In the genomic region with DNA sequence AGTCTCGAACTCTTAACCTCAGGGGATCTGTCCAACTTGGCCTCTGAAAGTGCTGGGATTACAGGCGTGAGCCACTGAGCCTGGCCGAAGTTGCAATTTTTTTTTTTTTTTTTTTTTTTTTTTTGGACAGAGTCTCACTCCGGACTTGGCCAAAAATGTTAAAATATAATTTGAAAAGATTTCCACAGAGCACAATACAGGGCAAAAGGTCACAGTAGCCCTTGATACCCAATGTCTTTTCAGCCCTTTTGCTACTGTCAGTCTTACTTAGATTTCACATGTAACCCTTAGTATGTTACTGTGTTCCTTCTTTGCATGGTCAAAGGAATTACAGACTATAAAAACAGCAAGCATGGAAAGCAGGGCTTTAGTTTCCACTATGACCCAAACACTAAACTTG, we compare ENCODE assay signal across 20 cellular contexts. TPM values are rescaled to one million over a fixed set of nuclear protein-coding genes. Genes with fewer than 3 reads are reported as not detected.
DNase-seq lines count a peak whose midpoint lies in the region; ATAC-seq and TF ChIP-seq lines count a peak whose summit lies in the region.
"Had no signal": no experiment of that assay in that cellular context is flagged by ENCODE, and none has a peak within 500 bp of the region (broad histone marks: within the 10 kb centered on the region; RNA-seq: fewer than 3 reads in every experiment).

No MANE protein-coding gene starts in this region.

- no peak overlapping the region for H3K27ac Mint-ChIP-seq in activated naive CD4-positive, alpha-beta T cell treated with anti-CD3 and anti-CD28 coated beads for 36 hours
- H3K27ac Mint-ChIP-seq in activated T-helper 1 cell treated with anti-CD3 and anti-CD28 coated beads, Interleukin-12 subunit alpha, Interleukin-12 subunit beta, Interleukin-2, Interleukin-4 antibody, amounts not matched to agents 30 ng/mL and 10 ng/mL and 1 ng/mL, durations not matched to agents 14 hours and 24 hours and 36 hours: no peak overlapping the region
- H3K27ac Mint-ChIP-seq: CD8-positive, alpha-beta memory T cell had no signal

- peak; percentile 51 to 69 for ATAC-seq in gastrocnemius medialis
- ATAC-seq: GM12878 had no signal

- no peak for DNase-seq in gastrocnemius medialis
- DNase-seq in activated naive CD4-positive, alpha-beta T cell treated with anti-CD3 and anti-CD28 coated beads for 36 hours: no peak
- no peak for DNase-seq in activated T-helper 1 cell treated with anti-CD3 and anti-CD28 coated beads, Interleukin-12 subunit alpha, Interleukin-12 subunit beta, Interleukin-2, Interleukin-4 antibody, amounts not matched to agents 30 ng/mL and 10 ng/mL and 1 ng/mL, durations not matched to agents 14 hours and 24 hours and 36 hours (ENCODE audit: low spot score)
- DNase-seq in Peyer's patch: no peak
- DNase-seq: ACHN; BE2C; C1 segment of cervical spinal cord; CD4-positive, CD25-positive, alpha-beta regulatory T cell; CD8-positive, alpha-beta memory T cell; COR-L47; DMS 273 treated with DMSO at 0.1 percent for 48 hours; DMS53; DND-41; EL; GM23248; HCEC 1CT; IMR-90 had no signal

- intact Hi-C loops in gastrocnemius medialis (cut with DNase I; ENCODE audit: low total_unique reads): loop anchor here (10.0 kb wide), 1 partner anchor 346 kb away; a partner anchor contains a TSS
- intact Hi-C loops in activated naive CD4-positive, alpha-beta T cell treated with anti-CD3 and anti-CD28 coated beads for 36 hours (cut with micrococcal nuclease): no loop called here
- intact Hi-C loops in activated T-helper 1 cell treated with anti-CD3 and anti-CD28 coated beads, Interleukin-12 subunit alpha, Interleukin-12 subunit beta, Interleukin-2, Interleukin-4 antibody, amounts not matched to agents 30 ng/mL and 10 ng/mL and 1 ng/mL, durations not matched to agents 14 hours and 24 hours and 36 hours (cut with micrococcal nuclease): no loop called here

- H3K36me3 Mint-ChIP-seq in activated naive CD4-positive, alpha-beta T cell treated with anti-CD3 and anti-CD28 coated beads for 36 hours (ENCODE audit: low read depth): no peaks in the 10 kb centered on the region
- H3K36me3 Mint-ChIP-seq in activated T-helper 1 cell treated with anti-CD3 and anti-CD28 coated beads, Interleukin-12 subunit alpha, Interleukin-12 subunit beta, Interleukin-2, Interleukin-4 antibody, amounts not matched to agents 30 ng/mL and 10 ng/mL and 1 ng/mL, durations not matched to agents 14 hours and 24 hours and 36 hours (ENCODE audit: low read depth): no peaks in the 10 kb centered on the region
- H3K36me3 Mint-ChIP-seq: CD4-positive, CD25-positive, alpha-beta regulatory T cell; CD8-positive, alpha-beta memory T cell had no signal

- CTCF ChIA-PET in activated naive CD4-positive, alpha-beta T cell treated with anti-CD3 and anti-CD28 coated beads for 36 hours (lab: Charles Lee): interaction anchor here (1.0 kb wide), 1 partner anchor 233 kb away, joined by 3 read pairs; no protein-coding TSS in a partner anchor

- H3K4me3 ChIP-seq in gastrocnemius medialis (no peak overlapping the region), Peyer's patch (no peak overlapping the region)
- H3K4me3 ChIP-seq: GM12878, GM23248 had no signal

- TF ChIP-seq POLR2A in gastrocnemius medialis (IDR thresholded peaks at IDR 0.05): no peak
- TF ChIP-seq POLR2A in Peyer's patch (IDR thresholded peaks at IDR 0.05): no peak

- no peaks in the 10 kb centered on the region for H3K9me3 Mint-ChIP-seq in activated naive CD4-positive, alpha-beta T cell treated with anti-CD3 and anti-CD28 coated beads for 36 hours
- H3K9me3 Mint-ChIP-seq in activated T-helper 1 cell treated with anti-CD3 and anti-CD28 coated beads, Interleukin-12 subunit alpha, Interleukin-12 subunit beta, Interleukin-2, Interleukin-4 antibody, amounts not matched to agents 30 ng/mL and 10 ng/mL and 1 ng/mL, durations not matched to agents 14 hours and 24 hours and 36 hours: no peaks in the 10 kb centered on the region
- H3K9me3 Mint-ChIP-seq: CD4-positive, CD25-positive, alpha-beta regulatory T cell; CD8-positive, alpha-beta memory T cell had no signal

- TF ChIP-seq CTCF in gastrocnemius medialis (IDR thresholded peaks at IDR 0.05 in 4 of 5, conservative IDR thresholded peaks at IDR 0.05 in 1 of 5): no peak
- TF ChIP-seq CTCF in Peyer's patch (IDR thresholded peaks at IDR 0.05): no peak

- peaks cover 3% of the 10 kb centered on the region for H3K4me1 Mint-ChIP-seq in activated naive CD4-positive, alpha-beta T cell treated with anti-CD3 and anti-CD28 coated beads for 36 hours (ENCODE audit: low read depth)
- H3K4me1 Mint-ChIP-seq in activated T-helper 1 cell treated with anti-CD3 and anti-CD28 coated beads, Interleukin-12 subunit alpha, Interleukin-12 subunit beta, Interleukin-2, Interleukin-4 antibody, amounts not matched to agents 30 ng/mL and 10 ng/mL and 1 ng/mL, durations not matched to agents 14 hours and 24 hours and 36 hours (ENCODE audit: low read depth): peaks cover 1% of the 10 kb centered on the region
- H3K4me1 Mint-ChIP-seq: CD4-positive, CD25-positive, alpha-beta regulatory T cell; CD8-positive, alpha-beta memory T cell had no signal

- no peaks in the 10 kb centered on the region for H3K27me3 Mint-ChIP-seq in activated naive CD4-positive, alpha-beta T cell treated with anti-CD3 and anti-CD28 coated beads for 36 hours (ENCODE audit: low read depth)
- H3K27me3 Mint-ChIP-seq in activated T-helper 1 cell treated with anti-CD3 and anti-CD28 coated beads, Interleukin-12 subunit alpha, Interleukin-12 subunit beta, Interleukin-2, Interleukin-4 antibody, amounts not matched to agents 30 ng/mL and 10 ng/mL and 1 ng/mL, durations not matched to agents 14 hours and 24 hours and 36 hours (ENCODE audit: insufficient read depth): peaks cover 2% of the 10 kb centered on the region

- H3K27ac ChIP-seq in cingulate gyrus (ENCODE audit: low read depth, low read length) (peak overlapping the region; percentile 49), layer of hippocampus (ENCODE audit: low read depth, low read length) (peak overlapping the region; percentile 39), gastrocnemius medialis (peak overlapping the region; percentile 61 to 75 (median 68)), Peyer's patch (no peak overlapping the region)
- H3K27ac ChIP-seq: GM23248 had no signal

- H3K4me3 Mint-ChIP-seq in activated naive CD4-positive, alpha-beta T cell treated with anti-CD3 and anti-CD28 coated beads for 36 hours: no peak overlapping the region
- no peak overlapping the region for H3K4me3 Mint-ChIP-seq in activated T-helper 1 cell treated with anti-CD3 and anti-CD28 coated beads, Interleukin-12 subunit alpha, Interleukin-12 subunit beta, Interleukin-2, Interleukin-4 antibody, amounts not matched to agents 30 ng/mL and 10 ng/mL and 1 ng/mL, durations not matched to agents 14 hours and 24 hours and 36 hours
- H3K4me3 Mint-ChIP-seq: CD4-positive, CD25-positive, alpha-beta regulatory T cell; CD8-positive, alpha-beta memory T cell had no signal

- H3K36me3 ChIP-seq in gastrocnemius medialis: no peaks in the 10 kb centered on the region
- H3K36me3 ChIP-seq in Peyer's patch: no peaks in the 10 kb centered on the region
- H3K36me3 ChIP-seq: BE2C had no signal

- in situ Hi-C loops in gastrocnemius medialis (cut with MboI; ENCODE audit: low sequenced_read_pairs in 4 of 4): no loop called here

- H3K27me3 ChIP-seq in layer of hippocampus (ENCODE audit: control insufficient read depth, insufficient read depth, low read length) (no peaks in the 10 kb centered on the region), gastrocnemius medialis (no peaks in the 10 kb centered on the region), Peyer's patch (no peaks in the 10 kb centered on the region)
- H3K27me3 ChIP-seq: BE2C had no signal

- no peaks in the 10 kb centered on the region for H3K9me3 ChIP-seq in gastrocnemius medialis
- H3K9me3 ChIP-seq in Peyer's patch: no peaks in the 10 kb centered on the region
- H3K9me3 ChIP-seq: BE2C had no signal

- H3K4me1 ChIP-seq in gastrocnemius medialis (peaks cover 26 to 30% of the 10 kb centered on the region in 2 donors), Peyer's patch (no peaks in the 10 kb centered on the region)
- H3K4me1 ChIP-seq: BE2C had no signal

RNA-seq across cellular contexts. Expression of a gene that starts 42.5 kb away (rescaled TPM):
- total RNA-seq in gastrocnemius medialis (10 to 100 TPM; 21.3 to 46.2 (median 34.4) TPM), Peyer's patch (10 to 100 TPM; 16.5 to 50.3 (median 21.2) TPM)
- total RNA-seq in activated naive CD4-positive, alpha-beta T cell treated with anti-CD3 and anti-CD28 coated beads for 36 hours: 10 to 100 TPM; 62.5 to 66.2 TPM
- 50.7 TPM in 2 replicates for total RNA-seq in activated T-helper 1 cell treated with anti-CD3 and anti-CD28 coated beads, Interleukin-12 subunit alpha, Interleukin-12 subunit beta, Interleukin-2, Interleukin-4 antibody, amounts not matched to agents 30 ng/mL and 10 ng/mL and 1 ng/mL, durations not matched to agents 14 hours and 24 hours and 36 hours

Comparison
In these comparisons a context has a peak if more than half of its experiments do, and no peak if none do; other contexts are left out.
1. H3K27ac ChIP-seq: peak in cingulate gyrus (single experiment), layer of hippocampus (single experiment) and gastrocnemius medialis (4 of 4); none in Peyer's patch (0 of 4).